ENCODE assay signal across 9 cellular contexts in genomic region chr16:83113317-83113716, GRCh38.
DNase-seq lines count a peak whose midpoint lies in the region; ATAC-seq and TF ChIP-seq lines count a peak whose summit lies in the region.
"Had no signal": no experiment of that assay in that cellular context is flagged by ENCODE, and none has a peak within 500 bp of the region (broad histone marks: within the 10 kb centered on the region; RNA-seq: fewer than 3 reads in every experiment).

No MANE protein-coding gene starts in this region.

- WGBS in esophagus muscularis mucosa = 33% methylated on average over 7 of the region's 7 CpGs
- WGBS in gastroesophageal sphincter (ENCODE audit: low coverage in 1 of 2), 2 donors = 16 to 36% methylated on average over 7 of the region's 7 CpGs

- H3K27me3 ChIP-seq in esophagus muscularis mucosa = peaks cover 0 to 17% (median 0%) of the 10 kb centered on the region in 4 donors
- peaks cover 30% of the 10 kb centered on the region for H3K27me3 ChIP-seq in gastroesophageal sphincter

- H3K4me3 ChIP-seq in epithelial cell of esophagus (ENCODE audit: low read length) (no peak overlapping the region), esophagus muscularis mucosa (no peak overlapping the region), gastroesophageal sphincter (no peak overlapping the region)

- H3K36me3 ChIP-seq in esophagus muscularis mucosa (no peaks in the 10 kb centered on the region), gastroesophageal sphincter (no peaks in the 10 kb centered on the region)

- TF ChIP-seq POLR2A in esophagus muscularis mucosa (IDR thresholded peaks at IDR 0.05; ENCODE audit: low read depth) (no peak), gastroesophageal sphincter (IDR thresholded peaks at IDR 0.05) (no peak)

- intact Hi-C loops in esophagus muscularis mucosa (cut with DNase I) = no loop called here
- intact Hi-C loops in activated T-helper 1 cell treated with anti-CD3 and anti-CD28 coated beads, Interleukin-12 subunit alpha, Interleukin-12 subunit beta, Interleukin-2, Interleukin-4 antibody, amounts not matched to agents 30 ng/mL and 10 ng/mL and 1 ng/mL, durations not matched to agents 14 hours and 24 hours and 36 hours (cut with micrococcal nuclease) = loop anchor here (1.0 kb wide), 1 partner anchor 102 kb away; no protein-coding TSS in a partner anchor

- no peak overlapping the region for H3K27ac Mint-ChIP-seq in activated T-helper 1 cell treated with anti-CD3 and anti-CD28 coated beads, Interleukin-12 subunit alpha, Interleukin-12 subunit beta, Interleukin-2, Interleukin-4 antibody, amounts not matched to agents 30 ng/mL and 10 ng/mL and 1 ng/mL, durations not matched to agents 14 hours and 24 hours and 36 hours

- DNase-seq in GM10266 (ENCODE audit: extremely low spot score) = no peak
- DNase-seq in NCI-H2029 treated with DMSO at 0.1 percent for 48 hours (lab: John Stamatoyannopoulos, UW) = peak; percentile 2
- DNase-seq in epithelial cell of esophagus (ENCODE audit: low read depth) = peak; percentile 54
- peak in 46 of 56 donors; percentile 4 to 76 (median 34) for DNase-seq in nucleus accumbens (lab: John Stamatoyannopoulos, UW)
- DNase-seq in esophagus muscularis mucosa (ENCODE audit: extremely low spot score) = no peak
- no peak for DNase-seq in activated T-helper 1 cell treated with anti-CD3 and anti-CD28 coated beads, Interleukin-12 subunit alpha, Interleukin-12 subunit beta, Interleukin-2, Interleukin-4 antibody, amounts not matched to agents 30 ng/mL and 10 ng/mL and 1 ng/mL, durations not matched to agents 14 hours and 24 hours and 36 hours (ENCODE audit: low spot score)
- DNase-seq: NCI-H1048 had no signal

- ATAC-seq in HG03095 (IDR thresholded peaks at IDR 0.05; ENCODE audit: unreplicated experiment) (no peak), gastroesophageal sphincter (no peak)

- H3K9me3 Mint-ChIP-seq in activated T-helper 1 cell treated with anti-CD3 and anti-CD28 coated beads, Interleukin-12 subunit alpha, Interleukin-12 subunit beta, Interleukin-2, Interleukin-4 antibody, amounts not matched to agents 30 ng/mL and 10 ng/mL and 1 ng/mL, durations not matched to agents 14 hours and 24 hours and 36 hours = no peaks in the 10 kb centered on the region

- H3K4me3 Mint-ChIP-seq in activated T-helper 1 cell treated with anti-CD3 and anti-CD28 coated beads, Interleukin-12 subunit alpha, Interleukin-12 subunit beta, Interleukin-2, Interleukin-4 antibody, amounts not matched to agents 30 ng/mL and 10 ng/mL and 1 ng/mL, durations not matched to agents 14 hours and 24 hours and 36 hours = no peak overlapping the region

- peaks cover 0 to 3% (median 0%) of the 10 kb centered on the region in 4 donors for H3K4me1 ChIP-seq in esophagus muscularis mucosa
- no peaks in the 10 kb centered on the region for H3K4me1 ChIP-seq in gastroesophageal sphincter

- H3K36me3 Mint-ChIP-seq in activated T-helper 1 cell treated with anti-CD3 and anti-CD28 coated beads, Interleukin-12 subunit alpha, Interleukin-12 subunit beta, Interleukin-2, Interleukin-4 antibody, amounts not matched to agents 30 ng/mL and 10 ng/mL and 1 ng/mL, durations not matched to agents 14 hours and 24 hours and 36 hours (ENCODE audit: low read depth) = no peaks in the 10 kb centered on the region

- no peaks in the 10 kb centered on the region for H3K4me1 Mint-ChIP-seq in activated T-helper 1 cell treated with anti-CD3 and anti-CD28 coated beads, Interleukin-12 subunit alpha, Interleukin-12 subunit beta, Interleukin-2, Interleukin-4 antibody, amounts not matched to agents 30 ng/mL and 10 ng/mL and 1 ng/mL, durations not matched to agents 14 hours and 24 hours and 36 hours (ENCODE audit: low read depth)

- peaks cover 3% of the 10 kb centered on the region for H3K27me3 Mint-ChIP-seq in activated T-helper 1 cell treated with anti-CD3 and anti-CD28 coated beads, Interleukin-12 subunit alpha, Interleukin-12 subunit beta, Interleukin-2, Interleukin-4 antibody, amounts not matched to agents 30 ng/mL and 10 ng/mL and 1 ng/mL, durations not matched to agents 14 hours and 24 hours and 36 hours (ENCODE audit: insufficient read depth)

- peak; percentile 35 for TF ChIP-seq CTCF in GM10266 (IDR thresholded peaks at IDR 0.05; ENCODE audit: control insufficient read depth, insufficient read depth, low read depth, missing control alignments)
- peak; percentile 69 for TF ChIP-seq CTCF in epithelial cell of esophagus (IDR thresholded peaks at IDR 0.05; ENCODE audit: insufficient read depth, low read depth, low read length, missing control alignments)
- TF ChIP-seq CTCF in esophagus muscularis mucosa (IDR thresholded peaks at IDR 0.05) = no peak
- peak in 1 of 4 experiments; percentile 16 for TF ChIP-seq CTCF in gastroesophageal sphincter (IDR thresholded peaks at IDR 0.05)

- H3K27ac ChIP-seq in esophagus muscularis mucosa (replicated peaks in 1 of 4) = no peak overlapping the region
- H3K27ac ChIP-seq in gastroesophageal sphincter = no peak overlapping the region

- no peaks in the 10 kb centered on the region for H3K9me3 ChIP-seq in esophagus muscularis mucosa
- H3K9me3 ChIP-seq in gastroesophageal sphincter = no peaks in the 10 kb centered on the region

- TF ChIP-seq EP300 in esophagus muscularis mucosa (IDR thresholded peaks at IDR 0.05) = no peak
- no peak for TF ChIP-seq EP300 in gastroesophageal sphincter (IDR thresholded peaks at IDR 0.05)

Comparison
In these comparisons a context has a peak if more than half of its experiments do, and no peak if none do; other contexts are left out.
1. DNase-seq: peak in NCI-H2029 treated with DMSO at 0.1 percent for 48 hours (single experiment), epithelial cell of esophagus (single experiment) and nucleus accumbens (46 of 56); none in GM10266 (single experiment), esophagus muscularis mucosa (single experiment) and activated T-helper 1 cell treated with anti-CD3 and anti-CD28 coated beads, Interleukin-12 subunit alpha, Interleukin-12 subunit beta, Interleukin-2, Interleukin-4 antibody, amounts not matched to agents 30 ng/mL and 10 ng/mL and 1 ng/mL, durations not matched to agents 14 hours and 24 hours and 36 hours (single experiment).
2. CTCF ChIP-seq: peak in GM10266 (single experiment) and epithelial cell of esophagus (single experiment); none in esophagus muscularis mucosa (0 of 3).